Comparison of ENCODE assay signal across 1 cellular context in genomic region chr4:74968456-74969164, GRCh38.
TF ChIP-seq lines count a peak whose summit lies in the region.

No MANE protein-coding gene starts in this region.

TF ChIP-seq in GM12878, 131 proteins besides CTCF, POLR2A, EP300 and RAD21 (continued from another document):
- TF ChIP-seq SKIL (IDR thresholded peaks at IDR 0.05; ENCODE audit: low read depth, poor library complexity, severe bottlenecking), result no peak
- TF ChIP-seq SMC3 (IDR thresholded peaks at IDR 0.05; ENCODE audit: borderline replicate concordance, low read length), result no peak
TF ChIP-seq in GM12878: peak in this region for 26.
